In genomic region chr9:131799177-131799823, GRCh38 we compare ENCODE assay signal across 8 cellular contexts. TPM values are rescaled to one million over a fixed set of nuclear protein-coding genes. Genes with fewer than 3 reads are reported as not detected.
A peak's percentile ranks its signal among the peaks of the same experiment; 100 is the strongest.
DNase-seq lines count a peak whose midpoint lies in the region; ATAC-seq and TF ChIP-seq lines count a peak whose summit lies in the region.

No MANE protein-coding gene starts in this region.

- ATAC-seq in GM18907 (IDR thresholded peaks at IDR 0.05; ENCODE audit: unreplicated experiment): no peak

- peaks cover 17% of the 10 kb centered on the region for H3K27me3 ChIP-seq in GM23248 (replicated peaks; ENCODE audit: insufficient read depth)
- H3K27me3 ChIP-seq in SK-N-SH (ENCODE audit: insufficient read depth): no peaks in the 10 kb centered on the region; the same call in 1 of the 2 replicates

- H3K4me2 ChIP-seq in GM23248 (ENCODE audit: unreplicated experiment) (no peak overlapping the region), SK-N-SH (no peak overlapping the region)

- H4K20me1 ChIP-seq in GM23248 (ENCODE audit: insufficient read depth): no peaks in the 10 kb centered on the region
- no peaks in the 10 kb centered on the region for H4K20me1 ChIP-seq in SK-N-SH (ENCODE audit: insufficient read depth)

- TF ChIP-seq EP300 in SK-N-SH (IDR thresholded peaks at IDR 0.05; ENCODE audit: borderline replicate concordance in 1 of 2, low read depth in 1 of 2, low read length in 1 of 2): no peak

- no peak overlapping the region for H3K4me3 ChIP-seq in GM23248
- H3K4me3 ChIP-seq in SK-N-SH (ENCODE audit: low read depth in 2 of 2, low read length in 1 of 2): no peak overlapping the region

- peak; percentile 64 for DNase-seq in GM23248
- no peak for DNase-seq in SK-N-SH
- peak; percentile 17 for DNase-seq in amniotic stem cell (lab: John Stamatoyannopoulos, UW)
- DNase-seq in kidney tubule cell (ENCODE audit: low spot score): peak; percentile 44
- DNase-seq in stimulated activated CD8-positive, alpha-beta memory T cell treated with anti-CD3 and anti-CD28 coated beads, Interleukin-2, amount 100 ng/mL, for 48 hours (ENCODE audit: low read depth in 2 of 2): peak; percentile 14 to 32
- no peak for DNase-seq in NCI-H187 (lab: John Stamatoyannopoulos, UW)
- DNase-seq in GF-D8 (lab: John Stamatoyannopoulos, UW): no peak

- POLR2A ChIA-PET in SK-N-SH (lab: Yijun Ruan, JAX): interaction anchor here (0.6 kb wide), 1 partner anchor 404 kb away, joined by 3 read pairs; no protein-coding TSS in a partner anchor

- H3F3A ChIP-seq in GM23248 (ENCODE audit: insufficient read depth) (no peaks in the 10 kb centered on the region), SK-N-SH (replicated peaks; ENCODE audit: insufficient read depth) (no peaks in the 10 kb centered on the region)

- H3K36me3 ChIP-seq in GM23248 (ENCODE audit: low read depth) (no peaks in the 10 kb centered on the region), SK-N-SH (replicated peaks in 1 of 2; ENCODE audit: control insufficient read depth in 1 of 2, insufficient read depth in 2 of 2, low read length in 1 of 2) (no peaks in the 10 kb centered on the region)

- CTCF ChIA-PET in SK-N-SH (lab: Yijun Ruan, JAX): interaction anchor here (1.2 to 1.6 kb wide), 2 partner anchors 369 to 460 kb away, joined by 4 to 5 read pairs; no protein-coding TSS in a partner anchor

- no peak overlapping the region for H3K9ac ChIP-seq in GM23248
- H3K9ac ChIP-seq in SK-N-SH: no peak overlapping the region

- H3K79me2 ChIP-seq in GM23248 (ENCODE audit: insufficient read depth) (no peaks in the 10 kb centered on the region), SK-N-SH (ENCODE audit: insufficient read depth) (no peaks in the 10 kb centered on the region)

- TF ChIP-seq CTCF in SK-N-SH (IDR thresholded peaks at IDR 0.05): no peak

- H2AFZ ChIP-seq in GM23248 (no peak overlapping the region), SK-N-SH (ENCODE audit: low read depth) (no peak overlapping the region)

- H3K9me3 ChIP-seq in GM23248 (ENCODE audit: low read depth) (no peaks in the 10 kb centered on the region), SK-N-SH (no peaks in the 10 kb centered on the region)

- H3K27ac ChIP-seq in GM23248 (no peak overlapping the region), SK-N-SH (ENCODE audit: low read depth in 2 of 2, low read length in 1 of 2) (no peak overlapping the region)

- 34 to 41% methylated on average over 8 of the region's 8 CpGs for WGBS in GM23248 (ENCODE audit: low coverage in 1 of 2, low lambda C conversion rate in 2 of 2, missing lambda C conversion rate in 2 of 2), 2 experiments
- WGBS in SK-N-SH (ENCODE audit: low lambda C conversion rate): 58% methylated on average over 8 of the region's 8 CpGs

- H3K4me1 ChIP-seq in GM23248 (ENCODE audit: insufficient read depth): no peaks in the 10 kb centered on the region
- H3K4me1 ChIP-seq in SK-N-SH (ENCODE audit: control insufficient read depth in 1 of 2, insufficient read depth in 2 of 2, low read depth in 1 of 2, low read length in 1 of 2): peaks cover 0 to 5% of the 10 kb centered on the region in 2 experiments; a peak in 1 of 4 replicates

- H3K9me2 ChIP-seq in GM23248 (ENCODE audit: insufficient read depth) (no peaks in the 10 kb centered on the region), SK-N-SH (no peaks in the 10 kb centered on the region)

- in situ Hi-C loops in GM23248 (cut with MboI): no loop called here

- TF ChIP-seq RAD21 in SK-N-SH (IDR thresholded peaks at IDR 0.05; ENCODE audit: low read length): no peak

TF ChIP-seq in SK-N-SH, 30 proteins besides CTCF, POLR2A, EP300 and RAD21:
- TF ChIP-seq FOSL2 (IDR thresholded peaks at IDR 0.05; ENCODE audit: borderline replicate concordance, low read depth) (no peak), REST (IDR thresholded peaks at IDR 0.05; ENCODE audit: low read depth, low read length) (peak; percentile 98), GABPA (IDR thresholded peaks at IDR 0.05; ENCODE audit: low read depth) (no peak)

RNA-seq across cellular contexts. Expression of gene RAPGEF1, which starts 59.4 kb away (rescaled TPM):
- 21.1 and 24.1 TPM in 2 replicates for total RNA-seq in GM23248 (2014; rRNA removed; shearing (Covaris generic))
- polyA plus RNA-seq in GM23248 (2016; fragmentation: Nextera tagmentation; extraction: Ambion mirVana): 3.3 and 3.4 TPM in 2 replicates
- 26.2 and 27.0 TPM in 2 replicates for polyA plus RNA-seq in SK-N-SH (2012; rRNA removed)
- polyA plus RNA-seq in SK-N-SH (2012; cell fraction: cytosol; rRNA removed): 16.1 and 21.6 TPM in 2 replicates
- 28.8 and 31.1 TPM in 2 replicates for polyA plus RNA-seq in SK-N-SH (2012; cell fraction: nucleus; rRNA removed)

Comparison
In these comparisons a context has a peak if more than half of its experiments do, and no peak if none do; other contexts are left out.
1. DNase-seq: peak in GM23248 (single experiment), amniotic stem cell (single experiment), kidney tubule cell (single experiment) and stimulated activated CD8-positive, alpha-beta memory T cell treated with anti-CD3 and anti-CD28 coated beads, Interleukin-2, amount 100 ng/mL, for 48 hours (2 of 2); none in SK-N-SH (single experiment), NCI-H187 (0 of 2) and GF-D8 (single experiment).